Comparison of ENCODE assay signal across 29 cellular contexts in the genomic region with DNA sequence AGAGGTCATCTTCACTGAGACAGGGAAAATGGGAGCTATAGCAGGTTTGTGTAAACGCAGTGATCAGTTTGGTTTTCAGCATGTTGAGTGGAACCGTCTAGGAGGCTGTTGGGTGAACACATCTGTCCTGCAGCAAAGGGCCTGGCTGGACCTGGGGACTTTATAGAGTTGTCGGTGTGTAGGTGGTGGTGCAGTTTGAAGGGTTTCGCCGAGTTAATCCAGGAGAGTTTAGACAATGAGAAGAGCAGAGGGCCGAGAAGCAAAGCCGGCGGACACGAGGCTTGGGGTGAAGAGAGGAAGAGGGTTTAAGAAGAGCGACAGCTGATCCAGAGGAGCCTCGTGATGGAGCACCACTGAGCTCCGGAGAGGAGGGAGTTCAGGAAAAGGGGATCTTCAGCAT. TPM values are rescaled to one million over a fixed set of nuclear protein-coding genes. Genes with fewer than 3 reads are reported as not detected.
"Had no signal": no experiment of that assay in that cellular context is flagged by ENCODE, and none has a peak within 500 bp of the region (broad histone marks: within the 10 kb centered on the region; RNA-seq: fewer than 3 reads in every experiment).

No MANE protein-coding gene starts in this region.

- H3K4me1 Mint-ChIP-seq: endodermal cell; stimulated activated naive CD8-positive, alpha-beta T cell treated with anti-CD3 and anti-CD28 coated beads, Interleukin-15, amount 100 ng/mL, for 72 hours had no signal

- H3K4me1 ChIP-seq: colonic mucosa, foreskin keratinocyte had no signal

- DNase-seq: colonic mucosa; effector CD8-positive, alpha-beta T cell; endodermal cell; foreskin keratinocyte; heart left ventricle; kidney; mesenchymal stem cell; mucosa of descending colon; naive B cell; nucleus accumbens; psoas muscle; right cardiac atrium; spleen; stimulated activated CD4-positive, alpha-beta T cell treated with anti-CD3 and anti-CD28 coated beads, Interleukin-4, amount 100 ng/mL, for 4 hours; stimulated activated naive CD4-positive, alpha-beta T cell; stimulated activated naive CD8-positive, alpha-beta T cell treated with anti-CD3 and anti-CD28 coated beads, Interleukin-15, amount 100 ng/mL, for 72 hours; transverse colon; upper lobe of right lung had no signal

- H3K4me3 ChIP-seq: colonic mucosa, esophagus muscularis mucosa, gastroesophageal sphincter, heart left ventricle, hepatocyte, mucosa of descending colon, psoas muscle, skin epidermis, spleen, suprapubic skin, transverse colon, upper lobe of right lung, vagina had no signal

- H3K4me2 ChIP-seq: hepatocyte had no signal

- H3K27me3 Mint-ChIP-seq: dendritic cell treated with granulocyte-macrophage colony-stimulating factor and Interleukin-4, amounts not matched to agents 40 ng/mL and 50 ng/mL, for 4 days; naive B cell; natural killer cell treated with Interleukin-12 subunit alpha and Interleukin-12 subunit beta and Interleukin-15 and Interleukin-18, amount 100 ng/mL, for 72 hours; stimulated activated naive CD8-positive, alpha-beta T cell treated with anti-CD3 and anti-CD28 coated beads, Interleukin-15, amount 100 ng/mL, for 72 hours had no signal

- H3K36me3 ChIP-seq: colonic mucosa had no signal

- FAIRE-seq: endothelial cell of umbilical vein, kidney had no signal

- H3K27me3 ChIP-seq: colonic mucosa, esophagus muscularis mucosa, foreskin keratinocyte, gastroesophageal sphincter, heart left ventricle, hepatocyte, spleen, suprapubic skin, transverse colon, upper lobe of right lung, vagina had no signal

- H3K9me3 ChIP-seq: colonic mucosa, esophagus muscularis mucosa, gastroesophageal sphincter, heart left ventricle, mucosa of descending colon, psoas muscle, spleen, suprapubic skin, transverse colon, upper lobe of right lung, vagina had no signal

- H3K27ac ChIP-seq: colonic mucosa, esophagus muscularis mucosa, foreskin keratinocyte, gastroesophageal sphincter, heart left ventricle, hepatocyte, psoas muscle, skin epidermis, suprapubic skin, transverse colon, upper lobe of right lung, vagina had no signal

- ATAC-seq: foreskin keratinocyte; gastroesophageal sphincter; heart left ventricle; left lobe of liver; mucosa of descending colon; natural killer cell treated with Interleukin-12 subunit alpha and Interleukin-12 subunit beta and Interleukin-15 and Interleukin-18, amount 100 ng/mL, for 72 hours; psoas muscle; right cardiac atrium; stimulated activated naive CD8-positive, alpha-beta T cell treated with anti-CD3 and anti-CD28 coated beads, Interleukin-15, amount 100 ng/mL, for 72 hours; upper lobe of right lung had no signal

- H3K27ac Mint-ChIP-seq: dendritic cell treated with granulocyte-macrophage colony-stimulating factor and Interleukin-4, amounts not matched to agents 40 ng/mL and 50 ng/mL, for 4 days; endodermal cell; mesothelial cell of epicardium; natural killer cell treated with Interleukin-12 subunit alpha and Interleukin-12 subunit beta and Interleukin-15 and Interleukin-18, amount 100 ng/mL, for 72 hours had no signal

- H3K9me3 Mint-ChIP-seq: dendritic cell treated with granulocyte-macrophage colony-stimulating factor and Interleukin-4, amounts not matched to agents 40 ng/mL and 50 ng/mL, for 4 days; endodermal cell; mesothelial cell of epicardium; naive B cell; natural killer cell treated with Interleukin-12 subunit alpha and Interleukin-12 subunit beta and Interleukin-15 and Interleukin-18, amount 100 ng/mL, for 72 hours; stimulated activated naive CD8-positive, alpha-beta T cell treated with anti-CD3 and anti-CD28 coated beads, Interleukin-15, amount 100 ng/mL, for 72 hours had no signal

- H3K4me3 Mint-ChIP-seq: dendritic cell treated with granulocyte-macrophage colony-stimulating factor and Interleukin-4, amounts not matched to agents 40 ng/mL and 50 ng/mL, for 4 days; endodermal cell; mesothelial cell of epicardium; naive B cell; natural killer cell treated with Interleukin-12 subunit alpha and Interleukin-12 subunit beta and Interleukin-15 and Interleukin-18, amount 100 ng/mL, for 72 hours; stimulated activated naive CD8-positive, alpha-beta T cell treated with anti-CD3 and anti-CD28 coated beads, Interleukin-15, amount 100 ng/mL, for 72 hours had no signal

- H2AFZ ChIP-seq: hepatocyte had no signal

- H3K79me2 ChIP-seq: hepatocyte had no signal

RNA-seq across cellular contexts. Expression of gene IL15RA, which starts 39.1 kb away (rescaled TPM):
- total RNA-seq: mesothelial cell of epicardium had no signal
